Comparison of ENCODE assay signal across 9 cellular contexts in genomic region chr15:89665449-89666146, GRCh38. TPM values are rescaled to one million over a fixed set of nuclear protein-coding genes. Genes with fewer than 3 reads are reported as not detected.
DNase-seq lines count a peak whose midpoint lies in the region; ATAC-seq and TF ChIP-seq lines count a peak whose summit lies in the region.
"Had no signal": no experiment of that assay in that cellular context is flagged by ENCODE, and none has a peak within 500 bp of the region (broad histone marks: within the 10 kb centered on the region; RNA-seq: fewer than 3 reads in every experiment).

No MANE protein-coding gene starts in this region.

- no peak overlapping the region for H3K27ac ChIP-seq in HUES48 (ENCODE audit: low read depth, low read length)
- peak overlapping the region; percentile 79 for H3K27ac ChIP-seq in hepatocyte
- H3K27ac ChIP-seq in gastrocnemius medialis = peak overlapping the region; percentile 57 to 78 (median 72)
- no peak overlapping the region for H3K27ac ChIP-seq in OCI-LY7 (ENCODE audit: low read depth, low read length, poor library complexity, severe bottlenecking)

- in situ Hi-C loops in gastrocnemius medialis (cut with MboI; ENCODE audit: low sequenced_read_pairs in 4 of 4) = no loop called here

- ATAC-seq in gastrocnemius medialis = peak; percentile 43 to 57

- H3K9me3 ChIP-seq in HUES48 (ENCODE audit: control insufficient read depth, insufficient read depth, low read length) (no peaks in the 10 kb centered on the region), hepatocyte (ENCODE audit: low read depth) (no peaks in the 10 kb centered on the region), gastrocnemius medialis (no peaks in the 10 kb centered on the region), OCI-LY7 (ENCODE audit: low read length) (no peaks in the 10 kb centered on the region)

- POLR2A ChIA-PET in OCI-LY7 (lab: Charles Lee) = no interaction called here

- peaks cover 21% of the 10 kb centered on the region for H3K27me3 ChIP-seq in HUES48 (ENCODE audit: control insufficient read depth, insufficient read depth, low read length)
- H3K27me3 ChIP-seq in hepatocyte = no peaks in the 10 kb centered on the region
- no peaks in the 10 kb centered on the region for H3K27me3 ChIP-seq in gastrocnemius medialis

- H4K20me1 ChIP-seq in hepatocyte (ENCODE audit: insufficient read depth, poor library complexity, severe bottlenecking) (no peaks in the 10 kb centered on the region), OCI-LY7 (ENCODE audit: insufficient read depth, low read length) (no peaks in the 10 kb centered on the region)

- H3K9ac ChIP-seq in HUES48 (ENCODE audit: low read depth, low read length) = no peak overlapping the region

- no TSS peak for BruUV-seq in OCI-LY7 (replicated peaks; lab: Mats Ljungman, UMichigan)

- H3K36me3 ChIP-seq in HUES48 (ENCODE audit: control insufficient read depth, insufficient read depth, low read length) (no peaks in the 10 kb centered on the region), hepatocyte (replicated peaks; ENCODE audit: insufficient read depth, low read depth) (no peaks in the 10 kb centered on the region), gastrocnemius medialis (no peaks in the 10 kb centered on the region), OCI-LY7 (ENCODE audit: insufficient read depth, low read length) (no peaks in the 10 kb centered on the region)

- 10% methylated on average over 39 of the region's 72 CpGs for WGBS in hepatocyte (ENCODE audit: low lambda C conversion rate, missing lambda C conversion rate)

- peak in 1 of 2 donors; percentile 21 for TF ChIP-seq POLR2A in gastrocnemius medialis (IDR thresholded peaks at IDR 0.05)

- H3K4me2 ChIP-seq in hepatocyte (peak overlapping the region; percentile 84), OCI-LY7 (ENCODE audit: low read length) (no peak overlapping the region)

- intact Hi-C loops in gastrocnemius medialis (cut with DNase I; ENCODE audit: low total_unique reads) = no loop called here
- intact Hi-C loops in OCI-LY7 (cut with micrococcal nuclease; ENCODE audit: unreplicated experiment) = no loop called here

- H3K4me3 ChIP-seq in HUES48 (ENCODE audit: low read depth, low read length) (peak overlapping the region; percentile 55), hepatocyte (no peak overlapping the region), gastrocnemius medialis (peak overlapping the region; percentile 37 to 60 (median 50)), OCI-LY7 (ENCODE audit: low read depth, low read length, poor library complexity, severe bottlenecking) (no peak overlapping the region)

- TF ChIP-seq CTCF in hepatocyte (IDR thresholded peaks at IDR 0.05; ENCODE audit: poor library complexity) (no peak), gastrocnemius medialis (IDR thresholded peaks at IDR 0.05 in 4 of 5, conservative IDR thresholded peaks at IDR 0.05 in 1 of 5) (no peak), OCI-LY7 (conservative IDR thresholded peaks at IDR 0.05; ENCODE audit: low read length) (no peak)

- DNase-seq in Daoy (ENCODE audit: low read depth) (peak; percentile 63), amniotic epithelial cell (ENCODE audit: low read depth) (peak; percentile 47), hepatocyte (ENCODE audit: low spot score) (peak; percentile 74), gastrocnemius medialis (peak in 1 of 2 donors; percentile 32), hippocampal formation (lab: John Stamatoyannopoulos, UW) (no peak), OCI-LY7 (ENCODE audit: low spot score) (no peak)
- DNase-seq in stimulated activated CD4-positive, alpha-beta T cell treated with anti-CD3 and anti-CD28 coated beads, Interleukin-2, amount 100 ng/mL, for 48 hours = no peak

- H3K4me1 ChIP-seq in HUES48 (ENCODE audit: control insufficient read depth, insufficient read depth, low read length) (peaks cover 11% of the 10 kb centered on the region; the same call in 1 of the 2 replicates), hepatocyte (ENCODE audit: insufficient read depth) (peaks cover 12% of the 10 kb centered on the region), gastrocnemius medialis (peaks cover 14 to 16% of the 10 kb centered on the region in 2 donors), OCI-LY7 (ENCODE audit: insufficient read depth, low read length, poor library complexity, severe bottlenecking) (no peaks in the 10 kb centered on the region)

- H3K79me2 ChIP-seq in hepatocyte (no peaks in the 10 kb centered on the region), OCI-LY7 (ENCODE audit: insufficient read depth, low read depth, low read length) (no peaks in the 10 kb centered on the region)

- peak overlapping the region; percentile 97 for H2AFZ ChIP-seq in hepatocyte
- no peak overlapping the region for H2AFZ ChIP-seq in OCI-LY7 (ENCODE audit: low read length)

- H3K9me2 ChIP-seq in hepatocyte (replicated peaks; ENCODE audit: insufficient read depth) (no peaks in the 10 kb centered on the region), OCI-LY7 (ENCODE audit: insufficient read depth, low read length) (no peaks in the 10 kb centered on the region)

- CTCF ChIA-PET in OCI-LY7 (lab: Charles Lee; ENCODE audit: unreplicated experiment) = no interaction called here

RNA-seq across cellular contexts. Expression of gene KIF7, which starts 10.3 kb away (rescaled TPM):
- total RNA-seq in Daoy (2014; rRNA removed; shearing (Covaris generic)) = 3.2 and 3.6 TPM in 2 replicates
- total RNA-seq in hepatocyte (3.0 and 5.3 TPM in 2 replicates), gastrocnemius medialis (under 1 TPM; 0.19 to 0.66 (median 0.61) TPM), OCI-LY7 (2022) (0.10 TPM in 1 of 2 replicates, not detected in the other)
- polyA plus RNA-seq in hepatocyte = 3.1 and 5.0 TPM in 2 replicates
- not detected in 2 replicates for total RNA-seq in OCI-LY7 (2014; rRNA removed; shearing (Covaris generic))
- polyA plus RNA-seq: IgD-negative memory B cell had no signal

RNA-seq across cellular contexts. Expression of gene PLIN1, which starts 13.6 kb away (rescaled TPM):
- 0.29 TPM in 1 of 2 replicates, not detected in the other for total RNA-seq in Daoy (2014; rRNA removed; shearing (Covaris generic))
- total RNA-seq in hepatocyte (3.5 and 6.3 TPM in 2 replicates), gastrocnemius medialis (10 to 100 TPM in 1 of 4 donors, 1 to 10 TPM in 3; 1.8 to 17.9 (median 6.3) TPM), OCI-LY7 (2022) (0.19 and 0.46 TPM in 2 replicates)
- polyA plus RNA-seq in hepatocyte = 2.6 and 6.8 TPM in 2 replicates
- total RNA-seq in OCI-LY7 (2014; rRNA removed; shearing (Covaris generic)) = not detected in 2 replicates
- polyA plus RNA-seq: IgD-negative memory B cell had no signal

RNA-seq across cellular contexts. Expression of gene PEX11A, which starts 25.0 kb away (rescaled TPM):
- 3.7 and 4.3 TPM in 2 replicates for total RNA-seq in Daoy (2014; rRNA removed; shearing (Covaris generic))
- total RNA-seq in hepatocyte (10.7 and 12.7 TPM in 2 replicates), gastrocnemius medialis (10 to 100 TPM; 10.0 to 46.4 (median 21.8) TPM), OCI-LY7 (2022) (0.77 and 2.8 TPM in 2 replicates)
- polyA plus RNA-seq in hepatocyte = 7.6 and 10.0 TPM in 2 replicates
- 2.0 and 2.4 TPM in 2 replicates for total RNA-seq in OCI-LY7 (2014; rRNA removed; shearing (Covaris generic))

RNA-seq across cellular contexts. Expression of gene WDR93, which starts 25.0 kb away (rescaled TPM):
- 0.06 TPM in 1 of 2 replicates, not detected in the other for total RNA-seq in Daoy (2014; rRNA removed; shearing (Covaris generic))
- 0.13 TPM in 1 of 2 replicates, not detected in the other for total RNA-seq in hepatocyte
- polyA plus RNA-seq in hepatocyte = 0.57 TPM in 1 of 2 replicates, not detected in the other
- total RNA-seq in gastrocnemius medialis = not detected
- total RNA-seq in OCI-LY7 (2014; rRNA removed; shearing (Covaris generic)) = 0.19 TPM in 1 of 2 replicates, not detected in the other
- total RNA-seq in OCI-LY7 (2022) = not detected in 2 replicates
- polyA plus RNA-seq: IgD-negative memory B cell had no signal

Comparison
In these comparisons a context has a peak if more than half of its experiments do, and no peak if none do; other contexts are left out.
1. DNase-seq: peak in Daoy (single experiment), amniotic epithelial cell (single experiment) and hepatocyte (single experiment); none in hippocampal formation (0 of 2), OCI-LY7 (single experiment) and stimulated activated CD4-positive, alpha-beta T cell treated with anti-CD3 and anti-CD28 coated beads, Interleukin-2, amount 100 ng/mL, for 48 hours (0 of 2).
2. H3K27ac ChIP-seq: peak in hepatocyte (single experiment) and gastrocnemius medialis (4 of 4); none in HUES48 (single experiment) and OCI-LY7 (single experiment).
3. H3K4me3 ChIP-seq: peak in HUES48 (single experiment) and gastrocnemius medialis (4 of 4); none in hepatocyte (single experiment) and OCI-LY7 (single experiment).